In the genomic region with DNA sequence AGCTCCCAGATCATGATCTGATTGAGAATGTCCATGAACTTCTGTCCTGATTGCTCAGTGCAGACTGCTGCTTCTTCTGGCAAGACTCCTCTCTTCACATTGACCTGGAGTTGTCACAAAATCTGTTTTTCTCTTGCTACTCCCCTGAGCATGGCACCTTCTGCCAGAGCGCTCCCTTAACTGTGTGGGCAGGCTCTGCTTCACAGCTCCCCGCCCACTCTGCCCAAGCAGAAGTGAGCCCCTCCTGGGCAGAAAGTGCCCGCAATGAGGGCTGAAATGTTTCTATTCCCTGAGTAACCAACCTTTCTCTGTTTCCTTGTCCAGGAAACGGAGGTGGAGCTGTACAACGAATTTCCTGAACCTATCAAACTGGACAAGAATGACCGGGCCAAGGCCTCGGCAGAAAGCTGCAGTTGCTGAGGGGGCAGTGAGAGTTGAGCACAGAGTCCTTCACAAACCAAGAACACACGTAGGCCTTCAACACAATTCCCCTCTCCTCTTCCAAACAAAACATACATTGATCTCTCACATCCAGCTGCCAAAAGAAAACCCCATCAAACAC, we compare ENCODE assay signal across 16 cellular contexts.
DNase-seq lines count a peak whose midpoint lies in the region; ATAC-seq, FAIRE-seq and TF ChIP-seq lines count a peak whose summit lies in the region.
"Had no signal": no experiment of that assay in that cellular context is flagged by ENCODE, and none has a peak within 500 bp of the region (broad histone marks: within the 10 kb centered on the region; RNA-seq: fewer than 3 reads in every experiment).

No MANE protein-coding gene starts in this region.

- no peaks in the 10 kb centered on the region for H3K9me3 ChIP-seq in endothelial cell of umbilical vein (replicated peaks; ENCODE audit: control insufficient read depth, insufficient read depth, low read length)
- H3K9me3 ChIP-seq: adrenal gland had no signal

- H3K9me3 Mint-ChIP-seq in Calu3 (ENCODE audit: low read depth, unreplicated experiment) = no peaks in the 10 kb centered on the region
- H3K9me3 Mint-ChIP-seq in mesothelial cell of epicardium = no peaks in the 10 kb centered on the region
- H3K9me3 Mint-ChIP-seq: T-cell had no signal

- TF ChIP-seq CTCF in Calu3 (IDR thresholded peaks at IDR 0.05; ENCODE audit: unreplicated experiment) (no peak), endothelial cell of umbilical vein (IDR thresholded peaks at IDR 0.05; ENCODE audit: extremely low read depth in 1 of 2, insufficient read depth in 1 of 2, low read depth in 1 of 2, low read length in 2 of 2) (no peak), mesothelial cell of epicardium (IDR thresholded peaks at IDR 0.05; ENCODE audit: unreplicated experiment) (no peak)

- ATAC-seq in HG02759 (IDR thresholded peaks at IDR 0.05; ENCODE audit: unreplicated experiment) = no peak
- ATAC-seq: activated CD4-positive, CD25-positive, alpha-beta regulatory T cell treated with anti-CD3 and anti-CD28 coated beads, Interleukin-2, amount 50 U/mL, for 24 hours; T-cell had no signal

- BruUV-seq in Calu3 (replicated peaks; lab: Mats Ljungman, UMichigan) (no TSS peak), endothelial cell of umbilical vein (replicated peaks; lab: Mats Ljungman, UMichigan) (no TSS peak)

- H2AFZ ChIP-seq in endothelial cell of umbilical vein (ENCODE audit: low read depth, low read length) = no peak overlapping the region

- peaks cover 13% of the 10 kb centered on the region for H3K4me1 ChIP-seq in endothelial cell of umbilical vein (ENCODE audit: control insufficient read depth, extremely low read depth, insufficient read depth, low read length)

- H3K27me3 ChIP-seq in endothelial cell of umbilical vein (ENCODE audit: control insufficient read depth in 2 of 2, insufficient read depth in 2 of 2, low read length in 2 of 2) = no peaks in the 10 kb centered on the region
- H3K27me3 ChIP-seq: adrenal gland had no signal

- H3K9me1 ChIP-seq in endothelial cell of umbilical vein (replicated peaks; ENCODE audit: control insufficient read depth, extremely low read depth, insufficient read depth, low read length) = no peaks in the 10 kb centered on the region

- H3K36me3 ChIP-seq in endothelial cell of umbilical vein (ENCODE audit: control insufficient read depth in 2 of 2, extremely low read depth in 1 of 2, insufficient read depth in 2 of 2, low read length in 2 of 2) = peaks cover 17 to 21% of the 10 kb centered on the region in 2 experiments

- H3K27me3 Mint-ChIP-seq in Calu3 (ENCODE audit: unreplicated experiment) (no peaks in the 10 kb centered on the region), mesothelial cell of epicardium (ENCODE audit: low read depth) (no peaks in the 10 kb centered on the region)
- H3K27me3 Mint-ChIP-seq: T-cell had no signal

- no peak overlapping the region for H3K9ac ChIP-seq in endothelial cell of umbilical vein (replicated peaks; ENCODE audit: extremely low read depth, insufficient read depth, low read length)

- intact Hi-C loops in Calu3 (cut with micrococcal nuclease; ENCODE audit: unreplicated experiment) (no loop called here), endothelial cell of umbilical vein (cut with micrococcal nuclease) (no loop called here)

- peaks cover 16% of the 10 kb centered on the region for H3K4me1 Mint-ChIP-seq in Calu3 (ENCODE audit: low read depth, unreplicated experiment)
- no peaks in the 10 kb centered on the region for H3K4me1 Mint-ChIP-seq in mesothelial cell of epicardium

- H3K36me3 Mint-ChIP-seq in Calu3 (ENCODE audit: insufficient read depth, unreplicated experiment) (peaks cover 98% of the 10 kb centered on the region), mesothelial cell of epicardium (peaks cover 65% of the 10 kb centered on the region)

- POLR2A ChIA-PET in endothelial cell of umbilical vein (lab: Charles Lee) = no interaction called here

- H3K27ac Mint-ChIP-seq in Calu3 (ENCODE audit: unreplicated experiment) (peak overlapping the region; percentile 30), mesothelial cell of epicardium (no peak overlapping the region)

- H3K4me3 Mint-ChIP-seq in Calu3 (ENCODE audit: low read depth, unreplicated experiment) = no peak overlapping the region
- H3K4me3 Mint-ChIP-seq in mesothelial cell of epicardium = no peak overlapping the region
- H3K4me3 Mint-ChIP-seq: T-cell had no signal

- H4K20me1 ChIP-seq in endothelial cell of umbilical vein (replicated peaks; ENCODE audit: control insufficient read depth, extremely low read depth, insufficient read depth, low read length) = no peaks in the 10 kb centered on the region

- CTCF ChIA-PET in Calu3 (lab: Charles Lee) (interaction anchor here (0.8 kb wide), 1 partner anchor 380 kb away, joined by 3 read pairs; no protein-coding TSS in a partner anchor), endothelial cell of umbilical vein (lab: Charles Lee) (interaction anchor here (0.6 to 2.2 kb wide), 6 partner anchors 9 to 132 kb away, joined by 3 to 16 read pairs (median 7); no protein-coding TSS in a partner anchor)

- H3K27ac ChIP-seq in endothelial cell of umbilical vein (ENCODE audit: insufficient read depth, low read depth, low read length) = peak overlapping the region; percentile 4
- H3K27ac ChIP-seq: epithelial cell of prostate had no signal

- dilution Hi-C loops in endothelial cell of umbilical vein (cut with MboI; ENCODE audit: extremely low pct_ligation_motif_present, low sequenced_read_pairs) = no loop called here

- H3K4me3 ChIP-seq in endothelial cell of umbilical vein (replicated peaks in 1 of 3; ENCODE audit: insufficient read depth in 1 of 3, low read depth in 1 of 3, low read length in 3 of 3) = no peak overlapping the region
- H3K4me3 ChIP-seq: adrenal gland had no signal

- no peak for TF ChIP-seq POLR2A in endothelial cell of umbilical vein (IDR thresholded peaks at IDR 0.05; ENCODE audit: low read depth, low read length)

- no peaks in the 10 kb centered on the region for H3K79me2 ChIP-seq in endothelial cell of umbilical vein (ENCODE audit: control insufficient read depth, insufficient read depth, low read length)

- peak; percentile 89 for FAIRE-seq in endothelial cell of umbilical vein (lab: Jason Lieb, UNC)
- FAIRE-seq: kidney had no signal

- peak; percentile 84 for DNase-seq in CD1c-positive myeloid dendritic cell (ENCODE audit: extremely low spot score)
- DNase-seq in Calu3 = no peak
- peak; percentile 74 for DNase-seq in endothelial cell of umbilical vein (ENCODE audit: low read depth, low spot score)
- peak; percentile 51 for DNase-seq in putamen (ENCODE audit: low spot score)
- DNase-seq in HPDE6-E6E7 (ENCODE audit: extremely low spot score) = no peak
- no peak for DNase-seq in mesothelial cell of epicardium (ENCODE audit: low spot score in 2 of 2, unreplicated experiment in 2 of 2)
- DNase-seq: adrenal gland, DMS79 treated with DMSO at 0.1 percent for 48 hours, Kasumi-1, kidney, NCI-H1417 treated with DMSO at 0.1 percent for 48 hours, NCI-H2171 treated with DMSO at 0.1 percent for 48 hours, T-cell had no signal

- no peak overlapping the region for H3K4me2 ChIP-seq in endothelial cell of umbilical vein (ENCODE audit: insufficient read depth, low read length)

TF ChIP-seq in endothelial cell of umbilical vein, 7 proteins besides CTCF, POLR2A, EP300 and RAD21:
- TF ChIP-seq POLR2AphosphoS5 (IDR thresholded peaks at IDR 0.05; ENCODE audit: insufficient read depth, low read depth, low read length) (no peak), FOS (IDR thresholded peaks at IDR 0.05; ENCODE audit: borderline replicate concordance, insufficient read depth, low read length) (no peak), JUN (IDR thresholded peaks at IDR 0.05; ENCODE audit: borderline replicate concordance, insufficient read depth, insufficient read length, low read depth) (no peak), MYC (IDR thresholded peaks at IDR 0.05; ENCODE audit: low read depth, low read length) (no peak), GATA2 (IDR thresholded peaks at IDR 0.05; ENCODE audit: insufficient read depth, insufficient read length, low read depth, low read length) (no peak), EZH2 (IDR thresholded peaks at IDR 0.05; ENCODE audit: borderline replicate concordance, low read depth, low read length, severe bottlenecking) (no peak)
- TF ChIP-seq, protein P1, sequence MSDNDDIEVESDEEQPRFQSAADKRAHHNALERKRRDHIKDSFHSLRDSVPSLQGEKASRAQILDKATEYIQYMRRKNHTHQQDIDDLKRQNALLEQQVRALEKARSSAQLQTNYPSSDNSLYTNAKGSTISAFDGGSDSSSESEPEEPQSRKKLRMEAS (IDR thresholded peaks at IDR 0.05; ENCODE audit: insufficient read depth, insufficient read length) = no peak
TF ChIP-seq in endothelial cell of umbilical vein: peak in this region for 0.

Comparison
In these comparisons a context has a peak if more than half of its experiments do, and no peak if none do; other contexts are left out.
1. DNase-seq: peak in CD1c-positive myeloid dendritic cell (single experiment), endothelial cell of umbilical vein (single experiment) and putamen (single experiment); none in Calu3 (single experiment), HPDE6-E6E7 (single experiment) and mesothelial cell of epicardium (0 of 2).